8 cellular contexts compared by ENCODE assay signal in the genomic region with DNA sequence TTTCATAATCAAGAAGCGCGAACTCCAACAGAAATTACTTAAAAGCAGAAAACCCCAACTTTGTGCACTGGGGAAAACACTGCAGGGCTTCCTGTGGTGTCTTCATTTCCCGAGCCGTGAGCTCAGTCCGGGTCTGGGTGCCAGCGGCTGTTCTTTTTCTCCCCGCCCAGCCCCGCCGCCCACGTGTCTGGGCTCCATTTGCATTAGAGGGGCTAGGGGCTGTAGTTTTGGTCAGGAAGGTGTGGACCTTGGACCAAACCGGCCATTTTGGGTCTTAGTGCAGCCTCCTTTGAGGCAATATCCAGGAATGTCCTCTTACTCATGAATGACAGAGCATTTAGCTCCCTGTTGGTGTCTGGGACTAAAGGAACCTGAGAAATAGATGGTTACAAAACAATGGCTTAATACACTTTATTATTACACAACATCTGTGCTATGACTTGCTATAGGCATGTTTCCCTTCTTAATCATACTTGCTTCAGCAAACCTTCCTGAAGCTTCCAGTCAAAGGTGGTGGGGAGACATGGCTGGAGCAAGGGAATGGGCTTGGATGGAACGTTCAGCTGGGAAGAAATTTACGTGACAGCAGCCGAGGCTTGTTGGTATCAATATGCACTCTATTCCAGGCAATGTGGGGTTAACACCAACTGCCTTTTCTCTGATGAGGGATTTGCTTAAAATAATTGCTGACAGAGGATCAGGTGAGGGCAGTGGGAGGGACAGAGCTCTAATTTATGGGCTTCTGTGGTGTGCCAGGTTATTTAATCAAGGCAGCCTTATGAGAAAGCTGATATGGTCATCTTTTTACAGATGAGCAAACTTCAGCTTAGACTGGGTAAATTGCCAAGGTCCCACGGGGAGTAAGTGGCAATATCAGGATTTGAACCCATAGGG. TPM values are rescaled to one million over a fixed set of nuclear protein-coding genes. Genes with fewer than 3 reads are reported as not detected.
DNase-seq lines count a peak whose midpoint lies in the region; ATAC-seq and TF ChIP-seq lines count a peak whose summit lies in the region.

No MANE protein-coding gene starts in this region.

- in situ Hi-C loops in HAP-1 (cut with MboI; ENCODE audit: low sequenced_read_pairs) = no loop called here

- no peaks in the 10 kb centered on the region for H3K36me3 Mint-ChIP-seq in CD4-positive, alpha-beta T cell (ENCODE audit: low read depth)
- H3K36me3 Mint-ChIP-seq in activated naive CD4-positive, alpha-beta T cell treated with anti-CD3 and anti-CD28 coated beads for 36 hours (ENCODE audit: low read depth) = no peaks in the 10 kb centered on the region

- peak in 9 of 10 experiments; percentile 13 to 47 (median 30) for DNase-seq in CD4-positive, alpha-beta T cell
- DNase-seq in HAP-1 (ENCODE audit: low spot score in 2 of 2) (peak; percentile 26 to 67), NT2/D1 (ENCODE audit: low read depth, low spot score) (no peak), germinal center (ENCODE audit: low spot score) (peak; percentile 44)
- peak; percentile 66 for DNase-seq in activated naive CD4-positive, alpha-beta T cell treated with anti-CD3 and anti-CD28 coated beads for 36 hours

- no peaks in the 10 kb centered on the region for H3K27me3 Mint-ChIP-seq in CD4-positive, alpha-beta T cell
- H3K27me3 Mint-ChIP-seq in activated naive CD4-positive, alpha-beta T cell treated with anti-CD3 and anti-CD28 coated beads for 36 hours (ENCODE audit: low read depth) = no peaks in the 10 kb centered on the region

- peak; percentile 72 for ATAC-seq in CD4-positive, alpha-beta T cell (ENCODE audit: poor library complexity)
- ATAC-seq in GM21737 (IDR thresholded peaks at IDR 0.05; ENCODE audit: unreplicated experiment) (no peak), GM18519 (IDR thresholded peaks at IDR 0.05; ENCODE audit: low FRiP score, unreplicated experiment) (no peak)

- H3K4me1 ChIP-seq in HAP-1 (peaks cover 12% of the 10 kb centered on the region), NT2/D1 (ENCODE audit: insufficient read depth, insufficient read length) (peaks cover 7% of the 10 kb centered on the region), neutrophil (ENCODE audit: control insufficient read depth in 1 of 2, insufficient read depth in 1 of 2, low read depth in 1 of 2, low read length in 1 of 2) (peaks cover 91 to 94% of the 10 kb centered on the region in 2 experiments)

- CTCF ChIA-PET in CD4-positive, alpha-beta T cell (lab: Charles Lee) = interaction anchor here (0.6 to 4.3 kb wide), 5 partner anchors 12 to 87 kb away, joined by 3 to 30 read pairs (median 6); a partner anchor contains a TSS
- CTCF ChIA-PET in activated naive CD4-positive, alpha-beta T cell treated with anti-CD3 and anti-CD28 coated beads for 36 hours (lab: Charles Lee) = interaction anchor here (0.7 to 2.5 kb wide), 4 partner anchors 13 to 73 kb away, joined by 3 to 11 read pairs (median 6); a partner anchor contains a TSS

- peak overlapping the region; percentile 95 for H3K9ac ChIP-seq in NT2/D1 (ENCODE audit: insufficient read length, low read depth)

- TF ChIP-seq CTCF in CD4-positive, alpha-beta T cell (IDR thresholded peaks at IDR 0.05) = no peak
- TF ChIP-seq CTCF in neutrophil (IDR thresholded peaks at IDR 0.05) = no peak

- H3K27ac Mint-ChIP-seq in CD4-positive, alpha-beta T cell = peak overlapping the region; percentile 43
- H3K27ac Mint-ChIP-seq in activated naive CD4-positive, alpha-beta T cell treated with anti-CD3 and anti-CD28 coated beads for 36 hours = peak overlapping the region; percentile 93

- H3K27me3 ChIP-seq in CD4-positive, alpha-beta T cell (ENCODE audit: control insufficient read depth, insufficient read depth, low read length) = no peaks in the 10 kb centered on the region
- H3K27me3 ChIP-seq in HAP-1 (ENCODE audit: low read depth) (no peaks in the 10 kb centered on the region), NT2/D1 (ENCODE audit: insufficient read depth, insufficient read length) (no peaks in the 10 kb centered on the region), neutrophil (no peaks in the 10 kb centered on the region)

- no peaks in the 10 kb centered on the region for H3K36me3 ChIP-seq in HAP-1 (replicated peaks)
- peaks cover 4% of the 10 kb centered on the region for H3K36me3 ChIP-seq in NT2/D1 (ENCODE audit: insufficient read depth, insufficient read length, low read length)
- H3K36me3 ChIP-seq in neutrophil = peaks cover 2% of the 10 kb centered on the region

- H3K4me1 Mint-ChIP-seq in CD4-positive, alpha-beta T cell (ENCODE audit: low read depth) = peaks cover 73% of the 10 kb centered on the region
- H3K4me1 Mint-ChIP-seq in activated naive CD4-positive, alpha-beta T cell treated with anti-CD3 and anti-CD28 coated beads for 36 hours (ENCODE audit: low read depth) = peaks cover 50% of the 10 kb centered on the region

- intact Hi-C loops in CD4-positive, alpha-beta T cell (cut with DNase I, micrococcal nuclease) = loop anchor here (2.0 to 5.0 kb wide), 2 partner anchors 18 to 65 kb away; no protein-coding TSS in a partner anchor
- intact Hi-C loops in activated naive CD4-positive, alpha-beta T cell treated with anti-CD3 and anti-CD28 coated beads for 36 hours (cut with micrococcal nuclease) = loop anchor here (2.0 to 5.0 kb wide), 2 partner anchors 70 to 170 kb away; a partner anchor contains a TSS

- peak overlapping the region; percentile 96 for H3K4me3 Mint-ChIP-seq in CD4-positive, alpha-beta T cell
- H3K4me3 Mint-ChIP-seq in activated naive CD4-positive, alpha-beta T cell treated with anti-CD3 and anti-CD28 coated beads for 36 hours = peak overlapping the region; percentile 96

- no peaks in the 10 kb centered on the region for H3K9me3 ChIP-seq in CD4-positive, alpha-beta T cell (ENCODE audit: control insufficient read depth, low read length)
- no peaks in the 10 kb centered on the region for H3K9me3 ChIP-seq in HAP-1
- H3K9me3 ChIP-seq in NT2/D1 (ENCODE audit: insufficient read depth, low read length) = no peaks in the 10 kb centered on the region
- no peaks in the 10 kb centered on the region for H3K9me3 ChIP-seq in neutrophil

- POLR2A ChIA-PET in CD4-positive, alpha-beta T cell (lab: Charles Lee) = interaction anchor here (0.8 to 4.0 kb wide), 10 partner anchors 11 to 475 kb away, joined by 3 to 44 read pairs (median 6); a partner anchor contains a TSS

- no peaks in the 10 kb centered on the region for H3K9me3 Mint-ChIP-seq in CD4-positive, alpha-beta T cell
- H3K9me3 Mint-ChIP-seq in activated naive CD4-positive, alpha-beta T cell treated with anti-CD3 and anti-CD28 coated beads for 36 hours = no peaks in the 10 kb centered on the region

- peak overlapping the region; percentile 95 for H3K4me3 ChIP-seq in HAP-1
- H3K4me3 ChIP-seq in NT2/D1 (ENCODE audit: insufficient read length, low read depth) = peak overlapping the region; percentile 91
- peak overlapping the region; percentile 97 to 98 for H3K4me3 ChIP-seq in neutrophil (ENCODE audit: low read depth in 1 of 2, low read length in 1 of 2)

- peak overlapping the region; percentile 75 for H3K27ac ChIP-seq in CD4-positive, alpha-beta T cell (ENCODE audit: low read depth, low read length)
- H3K27ac ChIP-seq in neutrophil = peak overlapping the region; percentile 98

RNA-seq across cellular contexts. Expression of a gene that starts 1.1 kb away (rescaled TPM):
- total RNA-seq in CD4-positive, alpha-beta T cell = 10 to 100 TPM; 21.3 to 21.8 TPM
- 10 to 100 TPM; 20.3 to 21.7 TPM for total RNA-seq in activated naive CD4-positive, alpha-beta T cell treated with anti-CD3 and anti-CD28 coated beads for 36 hours

RNA-seq across cellular contexts. Expression of a gene that starts 25.0 kb away (rescaled TPM):
- not detected for total RNA-seq in CD4-positive, alpha-beta T cell
- total RNA-seq in activated naive CD4-positive, alpha-beta T cell treated with anti-CD3 and anti-CD28 coated beads for 36 hours = not detected

RNA-seq across cellular contexts. Expression of a gene that starts 45.5 kb away (rescaled TPM):
- under 1 TPM; 0.05 to 0.08 TPM for total RNA-seq in CD4-positive, alpha-beta T cell
- under 1 TPM; 0.26 to 0.30 TPM for total RNA-seq in activated naive CD4-positive, alpha-beta T cell treated with anti-CD3 and anti-CD28 coated beads for 36 hours

RNA-seq across cellular contexts. Expression of a gene that starts 56.0 kb away (rescaled TPM):
- total RNA-seq in CD4-positive, alpha-beta T cell = 10 to 100 TPM; 24.6 to 28.3 TPM
- 10 to 100 TPM; 86.7 to 88.3 TPM for total RNA-seq in activated naive CD4-positive, alpha-beta T cell treated with anti-CD3 and anti-CD28 coated beads for 36 hours
